In the genomic region with DNA sequence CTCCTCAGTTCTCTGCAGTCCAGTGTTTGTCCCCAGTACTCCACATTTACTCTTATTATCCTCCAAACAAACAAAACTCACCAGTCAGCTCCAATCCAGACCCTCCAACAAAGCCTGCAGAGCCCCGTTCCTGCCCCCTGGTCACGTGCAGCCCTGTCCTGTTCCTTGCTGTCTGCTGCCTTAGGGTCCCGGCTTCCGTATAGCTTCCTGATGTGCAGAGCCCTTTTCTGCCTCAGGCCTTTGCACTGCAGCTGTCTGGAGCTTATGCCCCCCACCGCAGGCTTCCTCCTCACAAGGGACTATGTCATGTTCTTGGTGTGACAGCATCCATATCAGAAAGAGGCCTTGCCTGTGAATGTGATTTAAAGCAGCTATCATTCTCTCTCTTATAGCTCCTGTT, we compare ENCODE assay signal across 13 cellular contexts. TPM values are rescaled to one million over a fixed set of nuclear protein-coding genes. Genes with fewer than 3 reads are reported as not detected.
DNase-seq lines count a peak whose midpoint lies in the region; TF ChIP-seq lines count a peak whose summit lies in the region.
"Had no signal": no experiment of that assay in that cellular context is flagged by ENCODE, and none has a peak within 500 bp of the region (broad histone marks: within the 10 kb centered on the region; RNA-seq: fewer than 3 reads in every experiment).

No MANE protein-coding gene starts in this region.

- TF ChIP-seq EP300 in neural cell (conservative IDR thresholded peaks at IDR 0.05; ENCODE audit: poor library complexity, severe bottlenecking): no peak

- H3K27ac ChIP-seq in SJCRH30 (peak overlapping the region; percentile 4; the same call in 1 of the 2 replicates), neural cell (ENCODE audit: low read length) (no peak overlapping the region), thyroid gland (peak overlapping the region; percentile 6 to 79 (median 74)), vagina (no peak overlapping the region)

- H3F3A ChIP-seq in neural cell (ENCODE audit: insufficient read depth, low read length, poor library complexity, severe bottlenecking): no peaks in the 10 kb centered on the region

- DNase-seq in SJCRH30: peak; percentile 78 to 83
- peak in 1 of 2 donors; percentile 17 for DNase-seq in thyroid gland
- no peak for DNase-seq in cerebellar nuclear complex (lab: John Stamatoyannopoulos, UW)
- DNase-seq in activated T-cell treated with anti-CD3 and anti-CD28 coated beads for 4 hours: no peak
- DNase-seq in vagina (ENCODE audit: extremely low spot score in 2 of 2): no peak
- DNase-seq: C1 segment of cervical spinal cord; Calu3; CD4-positive, alpha-beta memory T cell; COR-L47; DMS79 treated with DMSO at 0.1 percent for 48 hours; H7; HCEC 1CT had no signal

- H3K4me2 ChIP-seq in neural cell (ENCODE audit: low read length): no peak overlapping the region

- H3K9me2 ChIP-seq in neural cell (ENCODE audit: insufficient read depth, low read length): no peaks in the 10 kb centered on the region

- H3K9me3 ChIP-seq in SJCRH30 (replicated peaks) (no peaks in the 10 kb centered on the region), neural cell (ENCODE audit: low read length) (no peaks in the 10 kb centered on the region), thyroid gland (no peaks in the 10 kb centered on the region), vagina (no peaks in the 10 kb centered on the region)

- TF ChIP-seq RAD21 in neural cell (conservative IDR thresholded peaks at IDR 0.05): no peak

- TF ChIP-seq CTCF in neural cell (IDR thresholded peaks at IDR 0.05; ENCODE audit: poor library complexity, severe bottlenecking) (no peak), thyroid gland (IDR thresholded peaks at IDR 0.05) (no peak), vagina (IDR thresholded peaks at IDR 0.05) (no peak)

- no peaks in the 10 kb centered on the region for H3K79me2 ChIP-seq in neural cell (replicated peaks; ENCODE audit: insufficient read depth, low read length)

- H3K4me1 ChIP-seq in SJCRH30: no peaks in the 10 kb centered on the region
- H3K4me1 ChIP-seq in thyroid gland: peaks cover 45 to 61% of the 10 kb centered on the region in 2 donors
- peaks cover 6% of the 10 kb centered on the region for H3K4me1 ChIP-seq in vagina

- no peak overlapping the region for H2AFZ ChIP-seq in neural cell (ENCODE audit: low read depth, low read length)

- peak overlapping the region; percentile 12 for H3K9ac ChIP-seq in neural cell (ENCODE audit: low read length)

- H3K27me3 ChIP-seq in SJCRH30 (no peaks in the 10 kb centered on the region), neural cell (ENCODE audit: insufficient read depth, low read depth, low read length) (no peaks in the 10 kb centered on the region), thyroid gland (no peaks in the 10 kb centered on the region), vagina (no peaks in the 10 kb centered on the region)

- H3K4me3 ChIP-seq in SJCRH30 (no peak overlapping the region), neural cell (ENCODE audit: low read length) (no peak overlapping the region), thyroid gland (replicated peaks in 1 of 3) (no peak overlapping the region), vagina (no peak overlapping the region)

- 47 to 49% methylated on average over 5 of the region's 5 CpGs for WGBS in thyroid gland, 2 donors

- intact Hi-C loops in thyroid gland (cut with DNase I) (no loop called here), vagina (cut with DNase I) (no loop called here)

- H3K36me3 ChIP-seq in SJCRH30 (no peaks in the 10 kb centered on the region), neural cell (ENCODE audit: insufficient read depth, low read length) (no peaks in the 10 kb centered on the region), thyroid gland (no peaks in the 10 kb centered on the region), vagina (no peaks in the 10 kb centered on the region)

- TF ChIP-seq POLR2A in thyroid gland (IDR thresholded peaks at IDR 0.05) (no peak), vagina (IDR thresholded peaks at IDR 0.05) (no peak)

- H4K20me1 ChIP-seq in neural cell (ENCODE audit: insufficient read depth): no peaks in the 10 kb centered on the region

TF ChIP-seq in neural cell, 6 proteins besides CTCF, POLR2A, EP300 and RAD21:
- TF ChIP-seq EZH2 (IDR thresholded peaks at IDR 0.05; ENCODE audit: borderline replicate concordance, insufficient read depth, low read length, poor library complexity, severe bottlenecking) (no peak), MXI1 (conservative IDR thresholded peaks at IDR 0.05; ENCODE audit: poor library complexity, severe bottlenecking) (no peak), SMC3 (conservative IDR thresholded peaks at IDR 0.05; ENCODE audit: poor library complexity) (no peak), TAF1 (IDR thresholded peaks at IDR 0.05; ENCODE audit: low read depth) (no peak), POLR2AphosphoS5 (IDR thresholded peaks at IDR 0.05) (no peak)
- TF ChIP-seq, protein P1, sequence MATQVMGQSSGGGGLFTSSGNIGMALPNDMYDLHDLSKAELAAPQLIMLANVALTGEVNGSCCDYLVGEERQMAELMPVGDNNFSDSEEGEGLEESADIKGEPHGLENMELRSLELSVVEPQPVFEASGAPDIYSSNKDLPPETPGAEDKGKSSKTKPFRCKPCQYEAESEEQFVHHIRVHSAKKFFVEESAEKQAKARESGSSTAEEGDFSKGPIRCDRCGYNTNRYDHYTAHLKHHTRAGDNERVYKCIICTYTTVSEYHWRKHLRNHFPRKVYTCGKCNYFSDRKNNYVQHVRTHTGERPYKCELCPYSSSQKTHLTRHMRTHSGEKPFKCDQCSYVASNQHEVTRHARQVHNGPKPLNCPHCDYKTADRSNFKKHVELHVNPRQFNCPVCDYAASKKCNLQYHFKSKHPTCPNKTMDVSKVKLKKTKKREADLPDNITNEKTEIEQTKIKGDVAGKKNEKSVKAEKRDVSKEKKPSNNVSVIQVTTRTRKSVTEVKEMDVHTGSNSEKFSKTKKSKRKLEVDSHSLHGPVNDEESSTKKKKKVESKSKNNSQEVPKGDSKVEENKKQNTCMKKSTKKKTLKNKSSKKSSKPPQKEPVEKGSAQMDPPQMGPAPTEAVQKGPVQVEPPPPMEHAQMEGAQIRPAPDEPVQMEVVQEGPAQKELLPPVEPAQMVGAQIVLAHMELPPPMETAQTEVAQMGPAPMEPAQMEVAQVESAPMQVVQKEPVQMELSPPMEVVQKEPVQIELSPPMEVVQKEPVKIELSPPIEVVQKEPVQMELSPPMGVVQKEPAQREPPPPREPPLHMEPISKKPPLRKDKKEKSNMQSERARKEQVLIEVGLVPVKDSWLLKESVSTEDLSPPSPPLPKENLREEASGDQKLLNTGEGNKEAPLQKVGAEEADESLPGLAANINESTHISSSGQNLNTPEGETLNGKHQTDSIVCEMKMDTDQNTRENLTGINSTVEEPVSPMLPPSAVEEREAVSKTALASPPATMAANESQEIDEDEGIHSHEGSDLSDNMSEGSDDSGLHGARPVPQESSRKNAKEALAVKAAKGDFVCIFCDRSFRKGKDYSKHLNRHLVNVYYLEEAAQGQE (IDR thresholded peaks at IDR 0.05; ENCODE audit: borderline replicate concordance): no peak

RNA-seq across cellular contexts. Expression of gene UBE3A, which starts 39.0 kb away (rescaled TPM):
- 95.1 and 111 TPM in 2 replicates for total RNA-seq in SJCRH30 (2014; rRNA removed; shearing (Covaris generic))
- polyA plus RNA-seq in neural cell: 82.8 and 98.5 TPM in 2 replicates
- polyA minus RNA-seq in neural cell: 208 and 228 TPM in 2 replicates
- total RNA-seq in thyroid gland (100 to 1,000 TPM in 3 of 4 donors, 10 to 100 TPM in 1; 88.6 to 140 (median 106) TPM), vagina (71.9 TPM)

Comparison
In these comparisons a context has a peak if more than half of its experiments do, and no peak if none do; other contexts are left out.
1. DNase-seq: peak in SJCRH30 (2 of 2); none in cerebellar nuclear complex (0 of 2), activated T-cell treated with anti-CD3 and anti-CD28 coated beads for 4 hours (single experiment) and vagina (0 of 2).
2. H3K27ac ChIP-seq: peak in SJCRH30 (single experiment) and thyroid gland (3 of 3); none in neural cell (single experiment) and vagina (single experiment).